8 cellular contexts compared by ENCODE assay signal in the genomic region with DNA sequence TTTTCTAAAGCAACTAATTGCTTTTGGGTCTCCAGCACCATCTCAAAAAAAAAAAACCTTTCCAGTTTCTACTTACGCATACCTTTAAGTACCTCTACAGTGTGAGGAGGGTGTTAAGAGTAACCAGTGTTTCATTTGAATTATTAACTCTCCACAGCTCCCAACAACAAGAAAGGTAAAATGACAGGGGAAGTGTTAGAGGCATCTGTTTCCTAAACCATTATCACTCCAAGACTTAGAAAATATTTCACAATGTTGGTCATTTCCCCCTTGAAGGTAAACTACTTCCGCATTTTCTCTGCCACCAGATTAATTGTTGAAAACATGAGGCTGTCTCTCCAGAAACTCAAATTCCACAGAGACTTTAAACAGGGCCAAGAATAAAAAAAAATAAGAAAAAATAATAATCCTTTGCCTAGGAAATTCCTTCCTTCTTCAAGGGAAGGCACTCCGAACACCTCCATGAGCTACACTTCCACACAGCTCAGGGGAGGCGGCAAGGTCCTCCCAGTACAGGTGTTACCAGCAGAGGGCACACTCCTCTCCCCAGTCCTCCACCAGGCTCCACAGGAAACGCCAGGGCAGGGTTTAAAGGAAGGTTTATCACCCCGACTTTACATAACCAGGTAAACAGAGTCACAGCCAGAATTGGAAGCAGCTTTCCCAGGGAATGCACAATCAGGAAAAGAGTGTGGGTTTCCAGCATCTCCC. TPM values are rescaled to one million over a fixed set of nuclear protein-coding genes. Genes with fewer than 3 reads are reported as not detected.
DNase-seq lines count a peak whose midpoint lies in the region; ATAC-seq, FAIRE-seq and TF ChIP-seq lines count a peak whose summit lies in the region.
"Not testable (repeated sequence)": the region's sequence is repeated elsewhere in the genome, so short reads cannot be mapped to it uniquely, and the experiment has no call there.

No MANE protein-coding gene starts in this region.

- ATAC-seq in activated naive CD8-positive, alpha-beta T cell treated with anti-CD3 and anti-CD28 coated beads, Interleukin-2, amount 10 ng/mL, durations not matched to agents 7 days and 5 days (ENCODE audit: low read depth) = peak; percentile 50
- not testable (repeated sequence) for ATAC-seq in foreskin keratinocyte

- H3K4me1 ChIP-seq in foreskin keratinocyte = peaks cover 23% of the 10 kb centered on the region

- not testable (repeated sequence) for H3K4me1 Mint-ChIP-seq in activated naive CD8-positive, alpha-beta T cell treated with anti-CD3 and anti-CD28 coated beads, Interleukin-2, amount 10 ng/mL, durations not matched to agents 7 days and 5 days; neural crest cell

- not testable (repeated sequence) for H3K36me3 Mint-ChIP-seq in activated naive CD8-positive, alpha-beta T cell treated with anti-CD3 and anti-CD28 coated beads, Interleukin-2, amount 10 ng/mL, durations not matched to agents 7 days and 5 days; neural crest cell (ENCODE audit: low read depth)

- H3K27ac ChIP-seq in foreskin keratinocyte = not testable (repeated sequence)

- H3K27me3 Mint-ChIP-seq in activated naive CD8-positive, alpha-beta T cell treated with anti-CD3 and anti-CD28 coated beads, Interleukin-2, amount 10 ng/mL, durations not matched to agents 7 days and 5 days; neural crest cell (ENCODE audit: low read depth): not testable (repeated sequence)

- FAIRE-seq in GM18507 (lab: Jason Lieb, UNC) = peak; percentile 60

- TF ChIP-seq CTCF in foreskin keratinocyte (conservative IDR thresholded peaks at IDR 0.05) (peak; percentile 16), neural crest cell (conservative IDR thresholded peaks at IDR 0.05) (peak; percentile 17)

- H3K4me3 Mint-ChIP-seq in activated naive CD8-positive, alpha-beta T cell treated with anti-CD3 and anti-CD28 coated beads, Interleukin-2, amount 10 ng/mL, durations not matched to agents 7 days and 5 days; neural crest cell: not testable (repeated sequence)

- H3K27me3 ChIP-seq in foreskin keratinocyte = not testable (repeated sequence)

- POLR2A ChIA-PET in activated naive CD8-positive, alpha-beta T cell treated with anti-CD3 and anti-CD28 coated beads, Interleukin-2, amount 10 ng/mL, durations not matched to agents 7 days and 5 days (lab: Charles Lee) = not testable (repeated sequence)

- peak; percentile 44 to 66 for DNase-seq in AML-193 (lab: John Stamatoyannopoulos, UW)
- not testable (repeated sequence) for DNase-seq in GM18507 (ENCODE audit: extremely low spot score, insufficient read length, low read depth); activated naive CD8-positive, alpha-beta T cell treated with anti-CD3 and anti-CD28 coated beads, Interleukin-2, amount 10 ng/mL, durations not matched to agents 7 days and 5 days; foreskin keratinocyte; neural crest cell (ENCODE audit: low read depth, low spot score)
- peak; percentile 55 to 59 for DNase-seq in Kasumi-1 (lab: John Stamatoyannopoulos, UW)
- peak; percentile 47 for DNase-seq in NOMO-1 treated with dmso at 0.1 percent for 144 hours (lab: John Stamatoyannopoulos, UW; ENCODE audit: unreplicated experiment)
- peak; percentile 20 for DNase-seq in SIG-M5 treated with dmso at 0.1 percent for 504 hours (lab: John Stamatoyannopoulos, UW; ENCODE audit: unreplicated experiment)

- H3K27ac Mint-ChIP-seq in activated naive CD8-positive, alpha-beta T cell treated with anti-CD3 and anti-CD28 coated beads, Interleukin-2, amount 10 ng/mL, durations not matched to agents 7 days and 5 days; neural crest cell (ENCODE audit: unreplicated experiment): not testable (repeated sequence)

- H3K9me3 Mint-ChIP-seq in activated naive CD8-positive, alpha-beta T cell treated with anti-CD3 and anti-CD28 coated beads, Interleukin-2, amount 10 ng/mL, durations not matched to agents 7 days and 5 days; neural crest cell: not testable (repeated sequence)

RNA-seq across cellular contexts. Expression of a gene that starts 40.8 kb away (rescaled TPM):
- total RNA-seq in activated naive CD8-positive, alpha-beta T cell treated with anti-CD3 and anti-CD28 coated beads, Interleukin-2, amount 10 ng/mL, durations not matched to agents 7 days and 5 days = under 1 TPM; 0.22 to 0.31 TPM
- total RNA-seq in foreskin keratinocyte (6.7 and 7.7 TPM in 2 replicates), neural crest cell (18.6 and 19.5 TPM in 2 replicates)
- polyA plus RNA-seq in foreskin keratinocyte = 2.1 TPM in 2 replicates
